Comparison of ENCODE assay signal across 35 cellular contexts in the genomic region with DNA sequence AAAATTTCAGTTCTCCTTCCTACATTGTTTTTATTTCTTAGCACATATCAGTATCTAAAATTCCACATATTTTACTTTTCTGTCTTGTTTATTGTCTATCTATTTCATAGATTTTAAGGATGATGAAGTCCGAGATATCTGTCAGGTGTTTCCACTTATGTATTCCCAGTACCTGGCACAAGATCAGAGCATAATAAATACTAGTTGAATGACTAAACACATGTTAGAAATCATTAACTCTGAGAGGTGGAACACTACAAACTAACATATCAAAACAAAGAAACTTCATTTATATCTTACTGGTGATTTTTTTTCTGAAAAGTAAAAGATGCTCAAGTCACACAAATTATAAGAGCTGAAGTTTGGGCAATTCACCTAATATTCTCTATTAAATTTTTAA.
"Had no signal": no experiment of that assay in that cellular context is flagged by ENCODE, and none has a peak within 500 bp of the region (broad histone marks: within the 10 kb centered on the region; RNA-seq: fewer than 3 reads in every experiment).

No MANE protein-coding gene starts in this region.

- H3K27me3 Mint-ChIP-seq: activated B cell treated with CpG ODN at 0.5 μM for 24 hours; activated CD4-positive, alpha-beta memory T cell treated with anti-CD3 and anti-CD28 coated beads for 36 hours; activated CD4-positive, alpha-beta T cell treated with anti-CD3 and anti-CD28 coated beads, Interleukin-2, amount 10 ng/mL, durations not matched to agents 24 days and 14 days; activated CD8-positive, alpha-beta memory T cell treated with anti-CD3 and anti-CD28 coated beads, Interleukin-2, amount 10 ng/mL, durations not matched to agents 7 days and 5 days; activated naive CD4-positive, alpha-beta T cell treated with anti-CD3 and anti-CD28 coated beads, Interleukin-2, amount 10 ng/mL, durations not matched to agents 7 days and 5 days; activated naive CD4-positive, alpha-beta T cell treated with anti-CD3 and anti-CD28 coated beads, Interleukin-2, amount 50 U/mL, for 24 hours; activated naive CD8-positive, alpha-beta T cell; activated naive CD8-positive, alpha-beta T cell treated with anti-CD3 and anti-CD28 coated beads, Interleukin-2, amount 10 ng/mL, durations not matched to agents 7 days and 5 days; activated naive CD8-positive, alpha-beta T cell treated with anti-CD3 and anti-CD28 coated beads, Interleukin-2, amount 50 U/mL, for 24 hours; activated T-cell treated with anti-CD3 and anti-CD28 coated beads, Interleukin-2, amount 50 U/mL, for 24 hours; brain; central memory CD8-positive, alpha-beta T cell had no signal

- H3K4me3 Mint-ChIP-seq: activated B cell treated with CpG ODN at 0.5 μM for 24 hours; activated CD4-positive, alpha-beta memory T cell treated with anti-CD3 and anti-CD28 coated beads for 36 hours; activated CD4-positive, alpha-beta T cell treated with anti-CD3 and anti-CD28 coated beads, Interleukin-2, amount 10 ng/mL, durations not matched to agents 24 days and 14 days; activated CD8-positive, alpha-beta memory T cell treated with anti-CD3 and anti-CD28 coated beads, Interleukin-2, amount 10 ng/mL, durations not matched to agents 7 days and 5 days; activated CD8-positive, alpha-beta T cell treated with anti-CD3 and anti-CD28 coated beads, Interleukin-2, amount 10 ng/mL, durations not matched to agents 7 days and 5 days; activated naive CD4-positive, alpha-beta T cell treated with anti-CD3 and anti-CD28 coated beads, Interleukin-2, amount 10 ng/mL, durations not matched to agents 7 days and 5 days; activated naive CD4-positive, alpha-beta T cell treated with anti-CD3 and anti-CD28 coated beads, Interleukin-2, amount 50 U/mL, for 24 hours; activated naive CD8-positive, alpha-beta T cell; activated naive CD8-positive, alpha-beta T cell treated with anti-CD3 and anti-CD28 coated beads, Interleukin-2, amount 10 ng/mL, durations not matched to agents 7 days and 5 days; activated naive CD8-positive, alpha-beta T cell treated with anti-CD3 and anti-CD28 coated beads, Interleukin-2, amount 50 U/mL, for 24 hours; activated T-cell treated with anti-CD3 and anti-CD28 coated beads, Interleukin-2, amount 50 U/mL, for 24 hours; brain; central memory CD8-positive, alpha-beta T cell; T-helper 1 cell treated with Interleukin-12 subunit alpha and Interleukin-12 subunit beta and Interleukin-4 antibody, amounts not matched to agents 30 μg/mL and 1 μg/mL, for 36 hours; T-helper 2 cell treated with Interferon-gamma antibody and Interleukin-4, amounts not matched to agents 5 μg/mL and 100 μg/mL, for 36 hours had no signal

- H3K27ac Mint-ChIP-seq: activated B cell treated with CpG ODN at 0.5 μM for 24 hours; activated CD4-positive, alpha-beta memory T cell treated with anti-CD3 and anti-CD28 coated beads for 36 hours; activated CD4-positive, alpha-beta T cell treated with anti-CD3 and anti-CD28 coated beads, Interleukin-2, amount 10 ng/mL, durations not matched to agents 24 days and 14 days; activated CD8-positive, alpha-beta memory T cell treated with anti-CD3 and anti-CD28 coated beads, Interleukin-2, amount 10 ng/mL, durations not matched to agents 7 days and 5 days; activated CD8-positive, alpha-beta T cell treated with anti-CD3 and anti-CD28 coated beads, Interleukin-2, amount 10 ng/mL, durations not matched to agents 7 days and 5 days; activated naive CD4-positive, alpha-beta T cell treated with anti-CD3 and anti-CD28 coated beads, Interleukin-2, amount 10 ng/mL, durations not matched to agents 7 days and 5 days; activated naive CD4-positive, alpha-beta T cell treated with anti-CD3 and anti-CD28 coated beads, Interleukin-2, amount 50 U/mL, for 24 hours; activated naive CD8-positive, alpha-beta T cell; activated naive CD8-positive, alpha-beta T cell treated with anti-CD3 and anti-CD28 coated beads, Interleukin-2, amount 10 ng/mL, durations not matched to agents 7 days and 5 days; activated naive CD8-positive, alpha-beta T cell treated with anti-CD3 and anti-CD28 coated beads, Interleukin-2, amount 50 U/mL, for 24 hours; activated T-cell treated with anti-CD3 and anti-CD28 coated beads, Interleukin-2, amount 50 U/mL, for 24 hours; activated T-helper 2 cell treated with anti-CD3 and anti-CD28 coated beads, Interferon-gamma antibody, Interleukin-2, Interleukin-4, amounts not matched to agents 10 μg/mL and 5 μg/mL and 100 μg/mL, durations not matched to agents 14 hours and 24 hours and 36 hours; brain; T-helper 1 cell treated with Interleukin-12 subunit alpha and Interleukin-12 subunit beta and Interleukin-4 antibody, amounts not matched to agents 30 μg/mL and 1 μg/mL, for 36 hours; T-helper 2 cell treated with Interferon-gamma antibody and Interleukin-4, amounts not matched to agents 5 μg/mL and 100 μg/mL, for 36 hours had no signal

- H3K4me1 Mint-ChIP-seq: activated B cell treated with CpG ODN at 0.5 μM for 24 hours; activated CD4-positive, alpha-beta T cell treated with anti-CD3 and anti-CD28 coated beads, Interleukin-2, amount 10 ng/mL, durations not matched to agents 24 days and 14 days; activated CD8-positive, alpha-beta memory T cell treated with anti-CD3 and anti-CD28 coated beads, Interleukin-2, amount 10 ng/mL, durations not matched to agents 7 days and 5 days; activated naive CD4-positive, alpha-beta T cell treated with anti-CD3 and anti-CD28 coated beads, Interleukin-2, amount 10 ng/mL, durations not matched to agents 7 days and 5 days; activated naive CD4-positive, alpha-beta T cell treated with anti-CD3 and anti-CD28 coated beads, Interleukin-2, amount 50 U/mL, for 24 hours; activated naive CD8-positive, alpha-beta T cell treated with anti-CD3 and anti-CD28 coated beads, Interleukin-2, amount 10 ng/mL, durations not matched to agents 7 days and 5 days; activated naive CD8-positive, alpha-beta T cell treated with anti-CD3 and anti-CD28 coated beads, Interleukin-2, amount 50 U/mL, for 24 hours; brain; central memory CD8-positive, alpha-beta T cell had no signal

- ATAC-seq: activated CD8-positive, alpha-beta memory T cell treated with anti-CD3 and anti-CD28 coated beads, Interleukin-2, amount 10 ng/mL, durations not matched to agents 7 days and 5 days; activated CD8-positive, alpha-beta T cell treated with anti-CD3 and anti-CD28 coated beads, Interleukin-2, amount 10 ng/mL, durations not matched to agents 7 days and 5 days; activated naive CD8-positive, alpha-beta T cell treated with anti-CD3 and anti-CD28 coated beads, Interleukin-2, amount 50 U/mL, for 24 hours had no signal

- H3K4me3 ChIP-seq: ascending aorta, cardiac muscle cell had no signal

- H3K9me3 Mint-ChIP-seq: activated B cell treated with CpG ODN at 0.5 μM for 24 hours; activated CD4-positive, alpha-beta memory T cell treated with anti-CD3 and anti-CD28 coated beads for 36 hours; activated naive CD4-positive, alpha-beta T cell treated with anti-CD3 and anti-CD28 coated beads, Interleukin-2, amount 50 U/mL, for 24 hours had no signal

- H3K36me3 Mint-ChIP-seq: activated CD4-positive, alpha-beta memory T cell treated with anti-CD3 and anti-CD28 coated beads for 36 hours; activated CD8-positive, alpha-beta memory T cell treated with anti-CD3 and anti-CD28 coated beads, Interleukin-2, amount 10 ng/mL, durations not matched to agents 7 days and 5 days; activated naive CD4-positive, alpha-beta T cell treated with anti-CD3 and anti-CD28 coated beads, Interleukin-2, amount 10 ng/mL, durations not matched to agents 7 days and 5 days; activated naive CD4-positive, alpha-beta T cell treated with anti-CD3 and anti-CD28 coated beads, Interleukin-2, amount 50 U/mL, for 24 hours; activated naive CD8-positive, alpha-beta T cell; activated naive CD8-positive, alpha-beta T cell treated with anti-CD3 and anti-CD28 coated beads, Interleukin-2, amount 10 ng/mL, durations not matched to agents 7 days and 5 days; brain had no signal

- DNase-seq: activated B cell treated with CpG ODN at 0.5 μM for 24 hours; activated CD4-positive, alpha-beta memory T cell treated with anti-CD3 and anti-CD28 coated beads for 36 hours; activated CD4-positive, alpha-beta T cell treated with anti-CD3 and anti-CD28 coated beads for 4 hours; activated CD4-positive, alpha-beta T cell treated with anti-CD3 and anti-CD28 coated beads, Interleukin-2, amount 10 ng/mL, durations not matched to agents 24 days and 14 days; activated CD4-positive, alpha-beta T cell treated with anti-CD3 and anti-CD28 coated beads, Interleukin-2, amount 50 U/mL, for 1 hour; activated CD4-positive, alpha-beta T cell treated with anti-CD3 and anti-CD28 coated beads, Interleukin-2, amount 50 U/mL, for 4 hours; activated CD4-positive, CD25-positive, alpha-beta regulatory T cell treated with anti-CD3 and anti-CD28 coated beads, Interleukin-2, amount 50 U/mL, for 72 hours; activated CD8-positive, alpha-beta memory T cell treated with anti-CD3 and anti-CD28 coated beads for 24 hours; activated CD8-positive, alpha-beta memory T cell treated with anti-CD3 and anti-CD28 coated beads, Interleukin-2, amount 10 ng/mL, durations not matched to agents 7 days and 5 days; activated CD8-positive, alpha-beta memory T cell treated with anti-CD3 and anti-CD28 coated beads, Interleukin-2, amount 50 U/mL, for 48 hours; activated CD8-positive, alpha-beta T cell treated with anti-CD3 and anti-CD28 coated beads, Interleukin-2, amount 10 ng/mL, durations not matched to agents 7 days and 5 days; activated effector memory CD4-positive, alpha-beta T cell treated with Interleukin-2 at 50 U/mL for 16 hours; activated gamma-delta T cell; activated naive CD4-positive, alpha-beta T cell treated with anti-CD3 and anti-CD28 coated beads, Interleukin-2, amount 10 ng/mL, durations not matched to agents 7 days and 5 days; activated naive CD4-positive, alpha-beta T cell treated with Interleukin-2 at 50 U/mL for 16 hours; activated naive CD8-positive, alpha-beta T cell treated with anti-CD3 and anti-CD28 coated beads, Interleukin-2, amount 10 ng/mL, durations not matched to agents 7 days and 5 days; activated naive CD8-positive, alpha-beta T cell treated with anti-CD3 and anti-CD28 coated beads, Interleukin-2, amount 50 U/mL, for 24 hours; activated T-cell treated with anti-CD3 and anti-CD28 coated beads, Interleukin-2, amount 50 U/mL, for 24 hours; activated T-cell treated with anti-CD3 and anti-CD28 coated beads, Interleukin-2, amount 50 U/mL, for 48 hours; amygdala; anterior cingulate cortex; caudate nucleus; cerebellar nuclear complex; T-helper 1 cell; T-helper 2 cell; T-helper 9 cell had no signal
